8 cellular contexts compared by ENCODE assay signal in genomic region chr12:49568442-49568776, GRCh38.
DNase-seq lines count a peak whose midpoint lies in the region; ATAC-seq and TF ChIP-seq lines count a peak whose summit lies in the region.

No MANE protein-coding gene starts in this region.

- no peaks in the 10 kb centered on the region for H3K9me3 ChIP-seq in iPS DF 6.9 (ENCODE audit: control insufficient read depth, insufficient read depth, low read length)

- H3K36me3 Mint-ChIP-seq in stimulated activated naive CD8-positive, alpha-beta T cell treated with anti-CD3 and anti-CD28 coated beads, Interleukin-15, Interleukin-2, amounts not matched to agents 100 ng/mL and 50 ng/mL, for 24 hours (ENCODE audit: low read depth), result peaks cover 23% of the 10 kb centered on the region

- H3K27ac Mint-ChIP-seq in stimulated activated naive CD8-positive, alpha-beta T cell treated with anti-CD3 and anti-CD28 coated beads, Interleukin-15, Interleukin-2, amounts not matched to agents 100 ng/mL and 50 ng/mL, for 24 hours, result peak overlapping the region; percentile 98

- H3K36me3 ChIP-seq in iPS DF 6.9 (ENCODE audit: control insufficient read depth, insufficient read depth, low read length), result peaks cover 16% of the 10 kb centered on the region

- no CpG with 5 or more reads among the region's 13 CpGs for WGBS in iPS DF 6.9 (ENCODE audit: insufficient coverage, insufficient read length)

- H3K4me3 ChIP-seq in WI38 (ENCODE audit: low read depth, low read length) (peak overlapping the region; percentile 78), iPS DF 6.9 (ENCODE audit: low read length) (peak overlapping the region; percentile 78; the same call in 1 of the 2 replicates)

- H3K4me1 ChIP-seq in iPS DF 6.9 (ENCODE audit: control insufficient read depth, insufficient read depth, low read length), result no peaks in the 10 kb centered on the region

- H3K27ac ChIP-seq in iPS DF 6.9 (ENCODE audit: low read length), result no peak overlapping the region

- H3K4me3 Mint-ChIP-seq in stimulated activated naive CD8-positive, alpha-beta T cell treated with anti-CD3 and anti-CD28 coated beads, Interleukin-15, Interleukin-2, amounts not matched to agents 100 ng/mL and 50 ng/mL, for 24 hours, result peak overlapping the region; percentile 97

- no peaks in the 10 kb centered on the region for H3K9me3 Mint-ChIP-seq in stimulated activated naive CD8-positive, alpha-beta T cell treated with anti-CD3 and anti-CD28 coated beads, Interleukin-15, Interleukin-2, amounts not matched to agents 100 ng/mL and 50 ng/mL, for 24 hours

- H3K4me1 Mint-ChIP-seq in stimulated activated naive CD8-positive, alpha-beta T cell treated with anti-CD3 and anti-CD28 coated beads, Interleukin-15, Interleukin-2, amounts not matched to agents 100 ng/mL and 50 ng/mL, for 24 hours (ENCODE audit: low read depth), result peaks cover 65% of the 10 kb centered on the region

- no peaks in the 10 kb centered on the region for H3K27me3 ChIP-seq in iPS DF 6.9 (ENCODE audit: control insufficient read depth, insufficient read depth, low read length)

- DNase-seq in iPS DF 6.9 (ENCODE audit: low read depth, low spot score) (no peak), NCI-H226 (no peak), NCI-H82 (lab: John Stamatoyannopoulos, UW) (no peak), NCI-H1436 (lab: John Stamatoyannopoulos, UW) (no peak)

- ATAC-seq in GM18867 (IDR thresholded peaks at IDR 0.05; ENCODE audit: unreplicated experiment) (peak; percentile 16), HG02870 (IDR thresholded peaks at IDR 0.05; ENCODE audit: unreplicated experiment) (peak; percentile 5)

- TF ChIP-seq CTCF in WI38 (IDR thresholded peaks at IDR 0.05; ENCODE audit: low read depth, low read length), result no peak

- H3K27me3 Mint-ChIP-seq in stimulated activated naive CD8-positive, alpha-beta T cell treated with anti-CD3 and anti-CD28 coated beads, Interleukin-15, Interleukin-2, amounts not matched to agents 100 ng/mL and 50 ng/mL, for 24 hours, result no peaks in the 10 kb centered on the region
